In genomic region chr13:111119966-111120365, GRCh38 we compare ENCODE assay signal across 11 cellular contexts.
"Had no signal": no experiment of that assay in that cellular context is flagged by ENCODE, and none has a peak within 500 bp of the region (broad histone marks: within the 10 kb centered on the region; RNA-seq: fewer than 3 reads in every experiment).

No MANE protein-coding gene starts in this region.

- H3K4me3 ChIP-seq: right lobe of liver had no signal

- H3K27me3 ChIP-seq: right lobe of liver had no signal

- H3K27ac ChIP-seq: right lobe of liver had no signal

- ATAC-seq: activated naive CD4-positive, alpha-beta T cell treated with anti-CD3 and anti-CD28 coated beads, Interleukin-2, amount 50 U/mL, for 72 hours; activated T-cell treated with anti-CD3 and anti-CD28 coated beads, Interleukin-2, amount 50 U/mL, for 72 hours; natural killer cell treated with Interleukin-12 subunit alpha and Interleukin-12 subunit beta and Interleukin-15 and Interleukin-18, amount 100 ng/mL, for 72 hours; right lobe of liver had no signal

- DNase-seq: activated B cell treated with CpG ODN at 0.5 μM for 24 hours; activated CD4-positive, alpha-beta T cell treated with anti-CD3 and anti-CD28 coated beads for 48 hours; activated CD8-positive, alpha-beta memory T cell treated with anti-CD3 and anti-CD28 coated beads, Interleukin-2, amount 50 U/mL, for 48 hours; activated gamma-delta T cell; activated T-cell treated with anti-CD3 and anti-CD28 coated beads, Interleukin-2, amount 50 U/mL, for 72 hours; amniotic stem cell; mesendoderm; right lobe of liver; T-helper 2 cell had no signal

- H3K36me3 ChIP-seq: right lobe of liver had no signal

- H3K9me3 ChIP-seq: right lobe of liver had no signal
